In genomic region chr16:66226762-66227161, GRCh38 we compare ENCODE assay signal across 17 cellular contexts.
A peak's percentile ranks its signal among the peaks of the same experiment; 100 is the strongest.
DNase-seq lines count a peak whose midpoint lies in the region; ATAC-seq and TF ChIP-seq lines count a peak whose summit lies in the region.
"Had no signal": no experiment of that assay in that cellular context is flagged by ENCODE, and none has a peak within 500 bp of the region (broad histone marks: within the 10 kb centered on the region; RNA-seq: fewer than 3 reads in every experiment).

No MANE protein-coding gene starts in this region.

- H3K4me1 Mint-ChIP-seq in endodermal cell, result peaks cover 17% of the 10 kb centered on the region
- peaks cover 4% of the 10 kb centered on the region for H3K4me1 Mint-ChIP-seq in activated CD4-positive, alpha-beta memory T cell treated with anti-CD3 and anti-CD28 coated beads, Interleukin-2, amount 10 ng/mL, durations not matched to agents 7 days and 5 days

- H3K4me2 ChIP-seq in BLaER1 treated with 17β-estradiol and CSF1 and Interleukin-3, amounts not matched to agents 10 nM and 100 nM, result peak overlapping the region in 8 of 11 experiments; percentile 69 to 97 (median 88); a peak in 13 of 22 replicates
- H3K4me2 ChIP-seq: PC-9 had no signal

- no peak overlapping the region for H3K4me3 ChIP-seq in BLaER1 treated with 17β-estradiol and CSF1 and Interleukin-3, amounts not matched to agents 10 nM and 100 nM
- no peak overlapping the region for H3K4me3 ChIP-seq in endodermal cell (ENCODE audit: low read length)
- H3K4me3 ChIP-seq: PC-9 had no signal

- no peak overlapping the region for H3K4me3 Mint-ChIP-seq in endodermal cell
- H3K4me3 Mint-ChIP-seq in activated CD4-positive, alpha-beta memory T cell treated with anti-CD3 and anti-CD28 coated beads, Interleukin-2, amount 10 ng/mL, durations not matched to agents 7 days and 5 days, result no peak overlapping the region
- H3K4me3 Mint-ChIP-seq: CD4-positive, alpha-beta T cell had no signal

- peaks cover 74 to 95% (median 94%) of the 10 kb centered on the region in 10 experiments for H3K4me1 ChIP-seq in BLaER1 treated with 17β-estradiol and CSF1 and Interleukin-3, amounts not matched to agents 10 nM and 100 nM
- H3K4me1 ChIP-seq in endodermal cell (ENCODE audit: control insufficient read depth, insufficient read depth, low read length), result no peaks in the 10 kb centered on the region

- no peaks in the 10 kb centered on the region for H4K20me1 ChIP-seq in BLaER1 treated with 17β-estradiol and CSF1 and Interleukin-3, amounts not matched to agents 10 nM and 100 nM

- peak overlapping the region in 10 of 11 experiments; percentile 0 to 97 (median 94); a peak in 19 of 22 replicates for H3K27ac ChIP-seq in BLaER1 treated with 17β-estradiol and CSF1 and Interleukin-3, amounts not matched to agents 10 nM and 100 nM
- H3K27ac ChIP-seq in endodermal cell (ENCODE audit: low read depth, low read length), result no peak overlapping the region
- H3K27ac ChIP-seq: PC-9 had no signal

- 90 to 99% methylated on average over 5 of the region's 5 CpGs for WGBS in endodermal cell (ENCODE audit: insufficient coverage in 1 of 2, insufficient read length in 1 of 2), 2 experiments

- peaks cover 64% of the 10 kb centered on the region for H3K27me3 Mint-ChIP-seq in endodermal cell (ENCODE audit: insufficient read depth)
- no peaks in the 10 kb centered on the region for H3K27me3 Mint-ChIP-seq in activated CD4-positive, alpha-beta memory T cell treated with anti-CD3 and anti-CD28 coated beads, Interleukin-2, amount 10 ng/mL, durations not matched to agents 7 days and 5 days
- H3K27me3 Mint-ChIP-seq: CD4-positive, alpha-beta T cell had no signal

- intact Hi-C loops in posterior vena cava (cut with DNase I), result no loop called here

- H3K27me3 ChIP-seq in BLaER1 treated with 17β-estradiol and CSF1 and Interleukin-3, amounts not matched to agents 10 nM and 100 nM, result no peaks in the 10 kb centered on the region
- H3K27me3 ChIP-seq in endodermal cell (ENCODE audit: control insufficient read depth, insufficient read depth, low read length, poor library complexity, severe bottlenecking), result peaks cover 58% of the 10 kb centered on the region

- no peaks in the 10 kb centered on the region for H3K36me3 Mint-ChIP-seq in endodermal cell (ENCODE audit: low read depth)
- H3K36me3 Mint-ChIP-seq in activated CD4-positive, alpha-beta memory T cell treated with anti-CD3 and anti-CD28 coated beads, Interleukin-2, amount 10 ng/mL, durations not matched to agents 7 days and 5 days (ENCODE audit: low read depth), result no peaks in the 10 kb centered on the region

- peak; percentile 80 for ATAC-seq in left lobe of liver
- ATAC-seq in HG02763 (IDR thresholded peaks at IDR 0.05; ENCODE audit: unreplicated experiment), result no peak

- no peaks in the 10 kb centered on the region; a peak in 1 of 22 replicates for H3K9me3 ChIP-seq in BLaER1 treated with 17β-estradiol and CSF1 and Interleukin-3, amounts not matched to agents 10 nM and 100 nM (replicated peaks in 1 of 11)
- H3K9me3 ChIP-seq in endodermal cell (ENCODE audit: control insufficient read depth, low read length), result no peaks in the 10 kb centered on the region

- no peaks in the 10 kb centered on the region for H3K36me3 ChIP-seq in BLaER1 treated with 17β-estradiol and CSF1 and Interleukin-3, amounts not matched to agents 10 nM and 100 nM
- H3K36me3 ChIP-seq in endodermal cell (ENCODE audit: control insufficient read depth, insufficient read depth, low read length), result no peaks in the 10 kb centered on the region

- CTCF ChIA-PET in activated CD4-positive, alpha-beta memory T cell treated with anti-CD3 and anti-CD28 coated beads, Interleukin-2, amount 10 ng/mL, durations not matched to agents 7 days and 5 days (lab: Charles Lee), result no interaction called here

- no peaks in the 10 kb centered on the region for H3K9me3 Mint-ChIP-seq in endodermal cell
- no peaks in the 10 kb centered on the region for H3K9me3 Mint-ChIP-seq in activated CD4-positive, alpha-beta memory T cell treated with anti-CD3 and anti-CD28 coated beads, Interleukin-2, amount 10 ng/mL, durations not matched to agents 7 days and 5 days
- H3K9me3 Mint-ChIP-seq: CD4-positive, alpha-beta T cell had no signal

- no peak overlapping the region for H3K27ac Mint-ChIP-seq in endodermal cell
- H3K27ac Mint-ChIP-seq in activated CD4-positive, alpha-beta memory T cell treated with anti-CD3 and anti-CD28 coated beads, Interleukin-2, amount 10 ng/mL, durations not matched to agents 7 days and 5 days, result no peak overlapping the region
- H3K27ac Mint-ChIP-seq: CD4-positive, alpha-beta T cell had no signal

- POLR2A ChIA-PET in activated CD4-positive, alpha-beta memory T cell treated with anti-CD3 and anti-CD28 coated beads, Interleukin-2, amount 10 ng/mL, durations not matched to agents 7 days and 5 days (lab: Charles Lee), result no interaction called here

- DNase-seq in endodermal cell (peak; percentile 28), left lobe of liver (ENCODE audit: low spot score) (no peak), posterior vena cava (ENCODE audit: low spot score) (peak; percentile 43), NCI-H524 treated with DMSO at 0.1 percent for 48 hours (lab: John Stamatoyannopoulos, UW) (no peak)
- no peak for DNase-seq in activated CD4-positive, alpha-beta memory T cell treated with anti-CD3 and anti-CD28 coated beads, Interleukin-2, amount 10 ng/mL, durations not matched to agents 7 days and 5 days
- DNase-seq in activated CD4-positive, CD25-positive, alpha-beta regulatory T cell treated with anti-CD3 and anti-CD28 coated beads, Interleukin-2, amount 50 U/mL, for 72 hours, result no peak
- DNase-seq: AML-193; CD4-positive, alpha-beta T cell; DMS53; HCEC 1CT; KG1; NCI-H1436; NCI-H2029 treated with DMSO at 0.1 percent for 48 hours; NCI-H2171 treated with DMSO at 0.1 percent for 48 hours; PC-9 had no signal

- H3K9ac ChIP-seq in BLaER1 treated with 17β-estradiol and CSF1 and Interleukin-3, amounts not matched to agents 10 nM and 100 nM, result peak overlapping the region in 7 of 11 experiments; percentile 68 to 86 (median 83); a peak in 8 of 22 replicates
- H3K9ac ChIP-seq in endodermal cell (ENCODE audit: extremely low read depth, low read length, poor library complexity, severe bottlenecking), result no peak overlapping the region

- TF ChIP-seq CTCF in endodermal cell (conservative IDR thresholded peaks at IDR 0.05), result no peak

Comparison
In these comparisons a context has a peak if more than half of its experiments do, and no peak if none do; other contexts are left out.
1. DNase-seq: peak in endodermal cell (single experiment) and posterior vena cava (single experiment); none in left lobe of liver (single experiment), NCI-H524 treated with DMSO at 0.1 percent for 48 hours (single experiment), activated CD4-positive, alpha-beta memory T cell treated with anti-CD3 and anti-CD28 coated beads, Interleukin-2, amount 10 ng/mL, durations not matched to agents 7 days and 5 days (single experiment) and activated CD4-positive, CD25-positive, alpha-beta regulatory T cell treated with anti-CD3 and anti-CD28 coated beads, Interleukin-2, amount 50 U/mL, for 72 hours (single experiment).